Comparison of ENCODE assay signal across 11 cellular contexts in the genomic region with DNA sequence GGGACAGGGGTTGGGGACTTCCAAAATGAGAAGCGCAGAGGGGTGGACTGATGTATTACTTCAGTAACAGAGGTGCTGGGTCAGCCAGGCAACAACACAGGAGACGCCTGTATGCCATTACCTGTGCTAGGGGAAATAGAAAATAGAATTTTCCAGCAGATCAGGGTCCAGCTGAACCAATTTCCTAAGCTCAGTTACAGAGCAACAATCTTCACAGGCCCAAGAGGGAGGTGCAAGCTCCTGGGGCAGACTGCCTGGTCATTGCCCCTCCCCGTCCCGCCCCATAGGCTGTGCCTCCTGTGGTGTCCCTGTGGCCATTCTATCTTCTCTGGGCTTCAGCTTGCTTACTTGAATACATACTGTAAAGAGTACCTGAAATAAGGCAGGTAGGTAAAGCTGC. TPM values are rescaled to one million over a fixed set of nuclear protein-coding genes. Genes with fewer than 3 reads are reported as not detected.
DNase-seq lines count a peak whose midpoint lies in the region; ATAC-seq and TF ChIP-seq lines count a peak whose summit lies in the region.
"Had no signal": no experiment of that assay in that cellular context is flagged by ENCODE, and none has a peak within 500 bp of the region (broad histone marks: within the 10 kb centered on the region; RNA-seq: fewer than 3 reads in every experiment).

No MANE protein-coding gene starts in this region.

- 60 to 83% methylated on average over 2 to 4 of the region's 4 CpGs for WGBS in endodermal cell (ENCODE audit: insufficient coverage in 1 of 2, insufficient read length in 1 of 2), 2 experiments
- 68 to 84% methylated on average over 4 of the region's 4 CpGs for WGBS in lower leg skin, 2 donors

- DNase-seq in T-helper 2 cell treated with Interferon-gamma antibody and Interleukin-4, amounts not matched to agents 5 μg/mL and 100 μg/mL, for 36 hours (ENCODE audit: low spot score) = no peak
- no peak for DNase-seq in T-helper 2 cell
- DNase-seq in PC-9 = no peak
- DNase-seq in endodermal cell = peak; percentile 88
- DNase-seq in stimulated activated effector memory CD8-positive, alpha-beta T cell treated with anti-CD3 and anti-CD28 coated beads, Interleukin-12 subunit alpha, Interleukin-12 subunit beta, amount 100 ng/mL, for 72 hours (ENCODE audit: low spot score in 2 of 2) = no peak
- DNase-seq in stimulated activated CD4-positive, alpha-beta T cell treated with anti-CD3 and anti-CD28 coated beads, Interleukin-1b, Interleukin-23, amount 100 ng/mL, for 48 hours = no peak
- DNase-seq in lower leg skin (ENCODE audit: low spot score in 2 of 2) = no peak
- DNase-seq in NCI-H1417 treated with DMSO at 0.1 percent for 48 hours (lab: John Stamatoyannopoulos, UW) = no peak
- DNase-seq: retina, trophoblast cell had no signal

- H3K27ac ChIP-seq in PC-9 (no peak overlapping the region), endodermal cell (ENCODE audit: low read depth, low read length) (no peak overlapping the region)

- H3K4me1 ChIP-seq in PC-9 (replicated peaks; ENCODE audit: insufficient read depth) (peaks cover 40% of the 10 kb centered on the region), endodermal cell (ENCODE audit: control insufficient read depth, insufficient read depth, low read length) (peaks cover 18% of the 10 kb centered on the region)

- peaks cover 87% of the 10 kb centered on the region for H3K79me2 ChIP-seq in PC-9 (ENCODE audit: low read depth)

- H2AFZ ChIP-seq in PC-9 = no peak overlapping the region

- H4K20me1 ChIP-seq in PC-9 (ENCODE audit: insufficient read depth) = peaks cover 18% of the 10 kb centered on the region

- H3K4me3 Mint-ChIP-seq in T-helper 2 cell treated with Interferon-gamma antibody and Interleukin-4, amounts not matched to agents 5 μg/mL and 100 μg/mL, for 36 hours = peak overlapping the region; percentile 83
- H3K4me3 Mint-ChIP-seq in endodermal cell = peak overlapping the region; percentile 86
- H3K4me3 Mint-ChIP-seq in stimulated activated effector memory CD8-positive, alpha-beta T cell treated with anti-CD3 and anti-CD28 coated beads, Interleukin-12 subunit alpha, Interleukin-12 subunit beta, amount 100 ng/mL, for 72 hours = peak overlapping the region; percentile 73

- H3K27me3 Mint-ChIP-seq in T-helper 2 cell treated with Interferon-gamma antibody and Interleukin-4, amounts not matched to agents 5 μg/mL and 100 μg/mL, for 36 hours (ENCODE audit: low read depth) = no peaks in the 10 kb centered on the region
- H3K27me3 Mint-ChIP-seq in endodermal cell (ENCODE audit: insufficient read depth) = peaks cover 7% of the 10 kb centered on the region

- POLR2A ChIA-PET in PC-9 (lab: Charles Lee; ENCODE audit: unreplicated experiment) = no interaction called here

- TF ChIP-seq POLR2A in lower leg skin (IDR thresholded peaks at IDR 0.05) = no peak

- CTCF ChIA-PET in PC-9 (lab: Charles Lee) = no interaction called here

- H3K4me3 ChIP-seq in PC-9 (no peak overlapping the region), endodermal cell (ENCODE audit: low read length) (peak overlapping the region; percentile 85), lower leg skin (ENCODE audit: low read depth, poor library complexity, severe bottlenecking) (no peak overlapping the region)
- H3K4me3 ChIP-seq: heart left ventricle had no signal

- H3K4me1 Mint-ChIP-seq in T-helper 2 cell treated with Interferon-gamma antibody and Interleukin-4, amounts not matched to agents 5 μg/mL and 100 μg/mL, for 36 hours (ENCODE audit: low read depth) = peaks cover 70% of the 10 kb centered on the region
- H3K4me1 Mint-ChIP-seq in endodermal cell = peaks cover 77% of the 10 kb centered on the region
- peaks cover 79% of the 10 kb centered on the region for H3K4me1 Mint-ChIP-seq in stimulated activated effector memory CD8-positive, alpha-beta T cell treated with anti-CD3 and anti-CD28 coated beads, Interleukin-12 subunit alpha, Interleukin-12 subunit beta, amount 100 ng/mL, for 72 hours

- H3K36me3 ChIP-seq in PC-9 (ENCODE audit: low read depth) = peaks cover 8% of the 10 kb centered on the region; the same call in 1 of the 2 replicates
- H3K36me3 ChIP-seq in endodermal cell (ENCODE audit: control insufficient read depth, insufficient read depth, low read length) = peaks cover 5% of the 10 kb centered on the region
- H3K36me3 ChIP-seq: heart left ventricle had no signal

- intact Hi-C loops in PC-9 (cut with micrococcal nuclease; ENCODE audit: unreplicated experiment) = loop anchor here (5.0 kb wide), 2 partner anchors 42 to 57 kb away; no protein-coding TSS in a partner anchor
- intact Hi-C loops in lower leg skin (cut with DNase I; ENCODE audit: low total_unique reads) = no loop called here

- peak overlapping the region; percentile 93 for H3K27ac Mint-ChIP-seq in T-helper 2 cell treated with Interferon-gamma antibody and Interleukin-4, amounts not matched to agents 5 μg/mL and 100 μg/mL, for 36 hours
- peak overlapping the region; percentile 81 for H3K27ac Mint-ChIP-seq in endodermal cell
- peak overlapping the region; percentile 79 for H3K27ac Mint-ChIP-seq in stimulated activated effector memory CD8-positive, alpha-beta T cell treated with anti-CD3 and anti-CD28 coated beads, Interleukin-12 subunit alpha, Interleukin-12 subunit beta, amount 100 ng/mL, for 72 hours

- H3K9ac ChIP-seq in endodermal cell (ENCODE audit: extremely low read depth, low read length, poor library complexity, severe bottlenecking) = peak overlapping the region; percentile 22

- no peaks in the 10 kb centered on the region; the same call in 1 of the 2 replicates for H3F3A ChIP-seq in PC-9 (ENCODE audit: insufficient read depth, low read depth)

- H3K9me2 ChIP-seq in PC-9 (ENCODE audit: insufficient read depth) = no peaks in the 10 kb centered on the region

- no TSS peak for BruUV-seq in PC-9 (replicated peaks; lab: Mats Ljungman, UMichigan)

- H3K9me3 ChIP-seq in PC-9 (ENCODE audit: insufficient read depth, low read depth) = no peaks in the 10 kb centered on the region
- peaks cover 7% of the 10 kb centered on the region for H3K9me3 ChIP-seq in endodermal cell (ENCODE audit: control insufficient read depth, low read length)
- H3K9me3 ChIP-seq: heart left ventricle had no signal

- no peak for TF ChIP-seq CTCF in PC-9 (conservative IDR thresholded peaks at IDR 0.05)
- no peak for TF ChIP-seq CTCF in endodermal cell (conservative IDR thresholded peaks at IDR 0.05)
- TF ChIP-seq CTCF in lower leg skin (IDR thresholded peaks at IDR 0.05) = no peak

- H3K9me3 Mint-ChIP-seq in T-helper 2 cell treated with Interferon-gamma antibody and Interleukin-4, amounts not matched to agents 5 μg/mL and 100 μg/mL, for 36 hours = peaks cover 12% of the 10 kb centered on the region
- no peaks in the 10 kb centered on the region for H3K9me3 Mint-ChIP-seq in endodermal cell
- H3K9me3 Mint-ChIP-seq in stimulated activated effector memory CD8-positive, alpha-beta T cell treated with anti-CD3 and anti-CD28 coated beads, Interleukin-12 subunit alpha, Interleukin-12 subunit beta, amount 100 ng/mL, for 72 hours = no peaks in the 10 kb centered on the region

- no peak for ATAC-seq in stimulated activated effector memory CD8-positive, alpha-beta T cell treated with anti-CD3 and anti-CD28 coated beads, Interleukin-12 subunit alpha, Interleukin-12 subunit beta, amount 100 ng/mL, for 72 hours
- ATAC-seq: heart left ventricle had no signal

- H3K4me2 ChIP-seq in PC-9 = peak overlapping the region; percentile 97

- no peaks in the 10 kb centered on the region for H3K27me3 ChIP-seq in PC-9 (ENCODE audit: insufficient read depth, low read depth)
- no peaks in the 10 kb centered on the region for H3K27me3 ChIP-seq in endodermal cell (ENCODE audit: control insufficient read depth, insufficient read depth, low read length, poor library complexity, severe bottlenecking)

- H3K36me3 Mint-ChIP-seq in T-helper 2 cell treated with Interferon-gamma antibody and Interleukin-4, amounts not matched to agents 5 μg/mL and 100 μg/mL, for 36 hours (ENCODE audit: low read depth) = peaks cover 49% of the 10 kb centered on the region
- H3K36me3 Mint-ChIP-seq in endodermal cell (ENCODE audit: low read depth) = peaks cover 24% of the 10 kb centered on the region
- H3K36me3 Mint-ChIP-seq in stimulated activated effector memory CD8-positive, alpha-beta T cell treated with anti-CD3 and anti-CD28 coated beads, Interleukin-12 subunit alpha, Interleukin-12 subunit beta, amount 100 ng/mL, for 72 hours = peaks cover 15% of the 10 kb centered on the region

RNA-seq across cellular contexts. Expression of gene KCNK5, which starts 3.7 kb away (rescaled TPM):
- total RNA-seq in PC-9 (2021) (11.9 and 14.3 TPM in 2 replicates), endodermal cell (10 to 100 TPM; 29.8 to 32.2 TPM), lower leg skin (100 to 1,000 TPM in 1 of 4 donors, 10 to 100 TPM in 3; 10.0 to 110 (median 49.7) TPM)
- polyA plus RNA-seq in endodermal cell (2013, experiment 1 of 2) = 11.1 TPM
- 11.0 TPM for polyA plus RNA-seq in endodermal cell (2013, experiment 2 of 2)
